In genomic region chrX:38654302-38654701, GRCh38 we compare ENCODE assay signal across 9 cellular contexts.
DNase-seq lines count a peak whose midpoint lies in the region; ATAC-seq and TF ChIP-seq lines count a peak whose summit lies in the region.
"Had no signal": no experiment of that assay in that cellular context is flagged by ENCODE, and none has a peak within 500 bp of the region (broad histone marks: within the 10 kb centered on the region; RNA-seq: fewer than 3 reads in every experiment).

No MANE protein-coding gene starts in this region.

- H3K4me1 ChIP-seq in PC-3 (ENCODE audit: insufficient read depth, low read length) (no peaks in the 10 kb centered on the region), smooth muscle cell (ENCODE audit: low read depth) (no peaks in the 10 kb centered on the region)

- POLR2A ChIA-PET in PC-3 (lab: Charles Lee; ENCODE audit: unreplicated experiment) = no interaction called here

- no peak overlapping the region for H3K4me2 ChIP-seq in PC-3 (ENCODE audit: low read length)
- H3K4me2 ChIP-seq in smooth muscle cell = no peak overlapping the region
- H3K4me2 ChIP-seq: BLaER1 had no signal

- in situ Hi-C loops in GM13976 (cut with MboI; ENCODE audit: low sequenced_read_pairs, unreplicated experiment) = no loop called here

- no peak overlapping the region for H3K27ac ChIP-seq in PC-3 (ENCODE audit: low read length)
- H3K27ac ChIP-seq in smooth muscle cell (ENCODE audit: low read depth) = no peak overlapping the region
- H3K27ac ChIP-seq: BLaER1 had no signal

- BruUV-seq in PC-3 (replicated peaks; lab: Mats Ljungman, UMichigan) = no TSS peak

- H4K20me1 ChIP-seq in PC-3 (ENCODE audit: low read length) (no peaks in the 10 kb centered on the region), smooth muscle cell (ENCODE audit: low read depth) (no peaks in the 10 kb centered on the region)
- H4K20me1 ChIP-seq: BLaER1 had no signal

- no peaks in the 10 kb centered on the region for H3K9me2 ChIP-seq in PC-3 (replicated peaks; ENCODE audit: low read length)

- H2AFZ ChIP-seq in PC-3 (ENCODE audit: low read length) (no peak overlapping the region), smooth muscle cell (ENCODE audit: low read depth) (no peak overlapping the region)

- ATAC-seq in PC-3 = no peak

- no peaks in the 10 kb centered on the region for H3K36me3 ChIP-seq in PC-3 (ENCODE audit: low read depth, low read length)
- H3K36me3 ChIP-seq in smooth muscle cell (ENCODE audit: low read depth) = no peaks in the 10 kb centered on the region
- H3K36me3 ChIP-seq: BLaER1 had no signal

- H3K9me3 ChIP-seq in PC-3 (ENCODE audit: low read length) (no peaks in the 10 kb centered on the region), smooth muscle cell (replicated peaks; ENCODE audit: low read depth) (no peaks in the 10 kb centered on the region)
- H3K9me3 ChIP-seq: BLaER1 had no signal

- H3K4me3 ChIP-seq in PC-3 (ENCODE audit: low read length) (no peak overlapping the region), fibroblast of villous mesenchyme (ENCODE audit: low read depth, low read length) (no peak overlapping the region), smooth muscle cell (no peak overlapping the region)
- H3K4me3 ChIP-seq: BLaER1 had no signal

- DNase-seq in NCI-H748 (lab: John Stamatoyannopoulos, UW; ENCODE audit: unreplicated experiment) (peak; percentile 53), NCI-H748 treated with DMSO at 0.1 percent for 48 hours (lab: John Stamatoyannopoulos, UW) (no peak), PC-3 (peak; percentile 58), fibroblast of villous mesenchyme (ENCODE audit: low read depth) (peak; percentile 22), smooth muscle cell (lab: John Stamatoyannopoulos, UW; ENCODE audit: unreplicated experiment) (no peak), GM13976 (ENCODE audit: low spot score) (no peak), HuH-7.5 (ENCODE audit: low spot score) (no peak)
- no peak for DNase-seq in effector CD4-positive, alpha-beta T cell

- H3K79me2 ChIP-seq in PC-3 (ENCODE audit: low read length) = no peaks in the 10 kb centered on the region
- no peaks in the 10 kb centered on the region for H3K79me2 ChIP-seq in smooth muscle cell (ENCODE audit: low read depth)

- CTCF ChIA-PET in PC-3 (lab: Charles Lee) = interaction anchor here (0.6 kb wide), 1 partner anchor 1890 kb away, joined by 3 read pairs; no protein-coding TSS in a partner anchor

- WGBS in smooth muscle cell (ENCODE audit: low lambda C conversion rate) = 100% methylated on average over 1 of the region's 1 CpG

- no peak overlapping the region for H3K9ac ChIP-seq in PC-3 (ENCODE audit: low read length)
- H3K9ac ChIP-seq in smooth muscle cell (ENCODE audit: low read depth) = no peak overlapping the region
- H3K9ac ChIP-seq: BLaER1 had no signal

- intact Hi-C loops in PC-3 (cut with micrococcal nuclease) = no loop called here

- H3F3A ChIP-seq in PC-3 (ENCODE audit: low read length, unreplicated experiment) (no peaks in the 10 kb centered on the region), smooth muscle cell (ENCODE audit: low read depth) (no peaks in the 10 kb centered on the region)

- TF ChIP-seq CTCF in PC-3 (conservative IDR thresholded peaks at IDR 0.05; ENCODE audit: low read depth, low read length) = peak; percentile 64
- TF ChIP-seq CTCF in fibroblast of villous mesenchyme (IDR thresholded peaks at IDR 0.05; ENCODE audit: insufficient read depth, low read depth, low read length) = peak; percentile 29
- TF ChIP-seq CTCF in smooth muscle cell (IDR thresholded peaks at IDR 0.05; ENCODE audit: borderline replicate concordance, insufficient read depth, poor library complexity, severe bottlenecking) = peak; percentile 45
- TF ChIP-seq CTCF in GM13976 (IDR thresholded peaks at IDR 0.05; ENCODE audit: borderline replicate concordance, control extremely low read depth, extremely low read depth, insufficient read depth, missing control alignments) = no peak

- H3K27me3 ChIP-seq in PC-3 (ENCODE audit: low read length) (peaks cover 12% of the 10 kb centered on the region; the same call in 1 of the 2 replicates), smooth muscle cell (ENCODE audit: low read depth) (no peaks in the 10 kb centered on the region)
- H3K27me3 ChIP-seq: BLaER1 had no signal

Comparison
In these comparisons a context has a peak if more than half of its experiments do, and no peak if none do; other contexts are left out.
1. DNase-seq: peak in NCI-H748 (single experiment), PC-3 (single experiment) and fibroblast of villous mesenchyme (single experiment); none in NCI-H748 treated with DMSO at 0.1 percent for 48 hours (single experiment), smooth muscle cell (single experiment), GM13976 (single experiment), effector CD4-positive, alpha-beta T cell (single experiment) and HuH-7.5 (single experiment).